23 cellular contexts compared by ENCODE assay signal in the genomic region with DNA sequence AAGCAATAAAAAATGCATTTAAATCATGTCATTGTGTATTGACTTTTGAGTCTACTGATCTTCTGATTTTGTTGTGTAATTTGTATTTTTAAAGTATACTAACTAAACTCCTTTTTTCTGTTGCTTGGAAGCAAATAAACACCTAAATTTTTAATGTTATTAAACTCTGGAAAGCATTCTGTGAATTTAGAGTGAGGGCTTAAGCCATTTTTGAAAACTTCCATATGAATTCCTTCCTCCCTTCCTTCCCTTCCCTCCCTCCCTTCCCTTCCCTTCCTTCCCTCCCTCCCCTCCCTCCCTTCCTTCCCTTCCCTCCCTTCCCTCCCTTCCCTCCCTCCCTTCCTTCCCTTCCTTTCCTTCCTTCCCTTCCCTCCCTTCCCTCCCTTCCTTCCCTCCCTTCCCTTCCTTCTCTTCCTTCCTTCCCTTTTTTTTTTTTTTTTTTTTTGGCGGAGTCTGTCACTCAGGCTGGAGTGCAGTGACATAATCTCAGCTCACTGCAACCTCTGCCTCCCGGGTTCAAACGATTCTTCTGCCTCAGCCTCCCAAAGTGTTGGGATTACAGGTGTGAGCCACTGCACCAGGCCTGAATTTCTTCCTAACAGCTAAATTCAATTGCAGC. TPM values are rescaled to one million over a fixed set of nuclear protein-coding genes. Genes with fewer than 3 reads are reported as not detected.
DNase-seq lines count a peak whose midpoint lies in the region; ATAC-seq and TF ChIP-seq lines count a peak whose summit lies in the region.
"Had no signal": no experiment of that assay in that cellular context is flagged by ENCODE, and none has a peak within 500 bp of the region (broad histone marks: within the 10 kb centered on the region; RNA-seq: fewer than 3 reads in every experiment).

No MANE protein-coding gene starts in this region.

- H3K4me1 Mint-ChIP-seq in activated naive CD4-positive, alpha-beta T cell treated with anti-CD3 and anti-CD28 coated beads, Interleukin-2, amount 50 U/mL, for 24 hours: peaks cover 3% of the 10 kb centered on the region
- H3K4me1 Mint-ChIP-seq in Caco-2 (ENCODE audit: low read depth, unreplicated experiment): no peaks in the 10 kb centered on the region
- H3K4me1 Mint-ChIP-seq in central memory CD8-positive, alpha-beta T cell: no peaks in the 10 kb centered on the region
- H3K4me1 Mint-ChIP-seq: nephron had no signal

- no peaks in the 10 kb centered on the region for H3K36me3 ChIP-seq in Caco-2 (ENCODE audit: control insufficient read depth, insufficient read depth, low read length)
- H3K36me3 ChIP-seq in neutrophil: peaks cover 96% of the 10 kb centered on the region

- H3K27ac ChIP-seq in neutrophil: peak overlapping the region; percentile 27
- H3K27ac ChIP-seq: brain microvascular endothelial cell, lower lobe of right lung, parathyroid adenoma, right atrium auricular region, SK-N-MC had no signal

- no peaks in the 10 kb centered on the region for H3K27me3 Mint-ChIP-seq in activated naive CD4-positive, alpha-beta T cell treated with anti-CD3 and anti-CD28 coated beads, Interleukin-2, amount 50 U/mL, for 24 hours
- H3K27me3 Mint-ChIP-seq in Caco-2 (ENCODE audit: insufficient read depth, unreplicated experiment): no peaks in the 10 kb centered on the region
- H3K27me3 Mint-ChIP-seq in central memory CD8-positive, alpha-beta T cell: no peaks in the 10 kb centered on the region

- CTCF ChIA-PET in Caco-2 (lab: Charles Lee): no interaction called here

- TF ChIP-seq CTCF in Caco-2 (IDR thresholded peaks at IDR 0.05; ENCODE audit: insufficient read depth in 1 of 2, low read depth in 1 of 2, low read length in 1 of 2, severe bottlenecking in 1 of 2, unreplicated experiment in 1 of 2) (no peak), neutrophil (IDR thresholded peaks at IDR 0.05) (no peak)

- BruUV-seq in Caco-2 (replicated peaks; lab: Mats Ljungman, UMichigan): no TSS peak

- ATAC-seq in central memory CD8-positive, alpha-beta T cell (replicated peaks; ENCODE audit: extremely low read depth, poor library complexity, severe bottlenecking): no peak
- ATAC-seq in HG03460 (IDR thresholded peaks at IDR 0.05; ENCODE audit: unreplicated experiment) (no peak), GM21526 (IDR thresholded peaks at IDR 0.05; ENCODE audit: low FRiP score, unreplicated experiment) (no peak)
- ATAC-seq: GM12878, lower lobe of right lung had no signal

- H3K4me1 ChIP-seq in Caco-2 (no peaks in the 10 kb centered on the region), neutrophil (ENCODE audit: control insufficient read depth in 1 of 2, insufficient read depth in 1 of 2, low read depth in 1 of 2, low read length in 1 of 2) (no peaks in the 10 kb centered on the region)
- H3K4me1 ChIP-seq: lower lobe of right lung, parathyroid adenoma, right atrium auricular region had no signal

- DNase-seq in activated naive CD4-positive, alpha-beta T cell (lab: John Stamatoyannopoulos, UW): no peak
- no peak for DNase-seq in Caco-2
- DNase-seq in central memory CD8-positive, alpha-beta T cell (ENCODE audit: low spot score in 2 of 2): no peak
- DNase-seq in stimulated activated naive CD4-positive, alpha-beta T cell treated with Interleukin-2 at 50 U/mL for 16 hours (lab: John Stamatoyannopoulos, UW): no peak
- DNase-seq: activated CD4-positive, CD25-positive, alpha-beta regulatory T cell treated with anti-CD3 and anti-CD28 coated beads, Interleukin-2, amount 50 U/mL, for 72 hours; activated CD8-positive, alpha-beta memory T cell treated with anti-CD3 and anti-CD28 coated beads for 24 hours; amniotic stem cell; brain microvascular endothelial cell; hypothalamus; lower lobe of right lung; NCI-H2029; NCI-H524; stimulated activated CD4-positive, alpha-beta T cell treated with anti-CD3 and anti-CD28 coated beads, Interleukin-1b, Interleukin-23, amount 100 ng/mL, for 48 hours; trophoblast cell had no signal

- H3K9me3 ChIP-seq in Caco-2 (no peaks in the 10 kb centered on the region), neutrophil (no peaks in the 10 kb centered on the region)
- H3K9me3 ChIP-seq: lower lobe of right lung, right atrium auricular region had no signal

- no peak overlapping the region for H3K4me3 Mint-ChIP-seq in activated naive CD4-positive, alpha-beta T cell treated with anti-CD3 and anti-CD28 coated beads, Interleukin-2, amount 50 U/mL, for 24 hours
- no peak overlapping the region for H3K4me3 Mint-ChIP-seq in Caco-2 (ENCODE audit: unreplicated experiment)
- no peak overlapping the region for H3K4me3 Mint-ChIP-seq in central memory CD8-positive, alpha-beta T cell
- H3K4me3 Mint-ChIP-seq: nephron had no signal

- no peaks in the 10 kb centered on the region for H3K9me3 Mint-ChIP-seq in activated naive CD4-positive, alpha-beta T cell treated with anti-CD3 and anti-CD28 coated beads, Interleukin-2, amount 50 U/mL, for 24 hours
- H3K9me3 Mint-ChIP-seq in Caco-2 (ENCODE audit: unreplicated experiment): no peaks in the 10 kb centered on the region
- no peaks in the 10 kb centered on the region for H3K9me3 Mint-ChIP-seq in central memory CD8-positive, alpha-beta T cell
- H3K9me3 Mint-ChIP-seq: nephron had no signal

- intact Hi-C loops in Caco-2 (cut with micrococcal nuclease; ENCODE audit: unreplicated experiment): no loop called here

- peaks cover 12% of the 10 kb centered on the region for H3K36me3 Mint-ChIP-seq in activated naive CD4-positive, alpha-beta T cell treated with anti-CD3 and anti-CD28 coated beads, Interleukin-2, amount 50 U/mL, for 24 hours
- H3K36me3 Mint-ChIP-seq in Caco-2 (ENCODE audit: insufficient read depth, unreplicated experiment): peaks cover 76% of the 10 kb centered on the region
- peaks cover 72% of the 10 kb centered on the region for H3K36me3 Mint-ChIP-seq in central memory CD8-positive, alpha-beta T cell (ENCODE audit: insufficient read depth)

- POLR2A ChIA-PET in Caco-2 (lab: Charles Lee): no interaction called here

- no peaks in the 10 kb centered on the region for H3K27me3 ChIP-seq in Caco-2 (replicated peaks; ENCODE audit: control insufficient read depth, insufficient read depth, low read length)
- H3K27me3 ChIP-seq in neutrophil: no peaks in the 10 kb centered on the region
- H3K27me3 ChIP-seq: brain microvascular endothelial cell, right atrium auricular region had no signal

- H3K4me3 ChIP-seq in Caco-2 (ENCODE audit: low read depth, low read length) (no peak overlapping the region), neutrophil (ENCODE audit: low read depth in 1 of 2, low read length in 1 of 2) (no peak overlapping the region)
- H3K4me3 ChIP-seq: GM12878, lower lobe of right lung, right atrium auricular region, SK-N-MC had no signal

- H3K27ac Mint-ChIP-seq in activated naive CD4-positive, alpha-beta T cell treated with anti-CD3 and anti-CD28 coated beads, Interleukin-2, amount 50 U/mL, for 24 hours: peak overlapping the region; percentile 65
- H3K27ac Mint-ChIP-seq in Caco-2 (ENCODE audit: unreplicated experiment): peak overlapping the region; percentile 26
- peak overlapping the region; percentile 84 for H3K27ac Mint-ChIP-seq in central memory CD8-positive, alpha-beta T cell (ENCODE audit: low read depth)
- H3K27ac Mint-ChIP-seq: nephron had no signal

RNA-seq across cellular contexts. Expression of gene SENP5, which starts 56.6 kb away (rescaled TPM):
- total RNA-seq in Caco-2 (2022): 33.6 and 36.8 TPM in 2 replicates

Comparison
In these comparisons a context has a peak if more than half of its experiments do, and no peak if none do; other contexts are left out.
1. H3K27ac Mint-ChIP-seq: peak in every context shown above with its lines; median percentile 84 in central memory CD8-positive, alpha-beta T cell; 65 in activated naive CD4-positive, alpha-beta T cell treated with anti-CD3 and anti-CD28 coated beads, Interleukin-2, amount 50 U/mL, for 24 hours; 26 in Caco-2.